15 cellular contexts compared by ENCODE assay signal in genomic region chr15:98592136-98592535, GRCh38. TPM values are rescaled to one million over a fixed set of nuclear protein-coding genes. Genes with fewer than 3 reads are reported as not detected.
DNase-seq lines count a peak whose midpoint lies in the region; ATAC-seq and TF ChIP-seq lines count a peak whose summit lies in the region.
"Had no signal": no experiment of that assay in that cellular context is flagged by ENCODE, and none has a peak within 500 bp of the region (broad histone marks: within the 10 kb centered on the region; RNA-seq: fewer than 3 reads in every experiment).

No MANE protein-coding gene starts in this region.

- no peak for TF ChIP-seq CTCF in right atrium auricular region (IDR thresholded peaks at IDR 0.05)
- TF ChIP-seq CTCF in heart left ventricle (IDR thresholded peaks at IDR 0.05) = no peak
- TF ChIP-seq CTCF in stomach (IDR thresholded peaks at IDR 0.05) = no peak

- H3K4me3 ChIP-seq in right atrium auricular region (no peak overlapping the region), heart left ventricle (no peak overlapping the region), stomach (no peak overlapping the region)
- H3K4me3 ChIP-seq: A549, GM23248 had no signal

- H3K9me3 ChIP-seq in right atrium auricular region = no peaks in the 10 kb centered on the region
- no peaks in the 10 kb centered on the region for H3K9me3 ChIP-seq in heart left ventricle
- H3K9me3 ChIP-seq in stomach = no peaks in the 10 kb centered on the region
- H3K9me3 ChIP-seq: A549 had no signal

- 80 to 87% (median 85%) methylated on average over 11 to 12 of the region's 12 CpGs for WGBS in heart left ventricle, 4 donors
- WGBS in stomach, 5 donors = 58 to 84% (median 74%) methylated on average over 10 to 12 of the region's 12 CpGs

- TF ChIP-seq EP300 in stomach (IDR thresholded peaks at IDR 0.05) = no peak

- H3K4me1 ChIP-seq in right atrium auricular region (no peaks in the 10 kb centered on the region), heart left ventricle (no peaks in the 10 kb centered on the region), stomach (no peaks in the 10 kb centered on the region)

- H3K27ac ChIP-seq in right atrium auricular region = no peak overlapping the region
- H3K27ac ChIP-seq in heart left ventricle = no peak overlapping the region
- H3K27ac ChIP-seq in stomach = no peak overlapping the region
- H3K27ac ChIP-seq: 22Rv1, A549, C4-2B, GM23248 had no signal

- no peaks in the 10 kb centered on the region for H3K36me3 ChIP-seq in right atrium auricular region
- H3K36me3 ChIP-seq in heart left ventricle = no peaks in the 10 kb centered on the region
- no peaks in the 10 kb centered on the region for H3K36me3 ChIP-seq in stomach

- intact Hi-C loops in heart left ventricle (cut with DNase I) (no loop called here), stomach (cut with DNase I; ENCODE audit: low total_unique reads) (no loop called here)

- no peak for TF ChIP-seq POLR2A in heart left ventricle (IDR thresholded peaks at IDR 0.05)
- TF ChIP-seq POLR2A in stomach (IDR thresholded peaks at IDR 0.05) = no peak

- H3K27me3 ChIP-seq in right atrium auricular region (no peaks in the 10 kb centered on the region), heart left ventricle (peaks cover 0 to 92% (median 18%) of the 10 kb centered on the region in 9 donors), stomach (peaks cover 0 to 76% (median 19%) of the 10 kb centered on the region in 3 donors)

- DNase-seq in right atrium auricular region (ENCODE audit: low spot score) (peak; percentile 13), heart left ventricle (no peak), left lobe of liver (ENCODE audit: low spot score) (peak; percentile 14), stomach (peak; percentile 10), occipital lobe (lab: John Stamatoyannopoulos, UW) (no peak)
- DNase-seq: AML-193, DMS153, DMS79, GDM1, GM23248 had no signal

- no peak for ATAC-seq in heart left ventricle
- no peak for ATAC-seq in left lobe of liver
- ATAC-seq in HG03108 (IDR thresholded peaks at IDR 0.05; ENCODE audit: unreplicated experiment) = no peak
- ATAC-seq in HG03342 (IDR thresholded peaks at IDR 0.05; ENCODE audit: unreplicated experiment) = no peak

RNA-seq across cellular contexts. Expression of gene IGF1R, which starts 56.2 kb away (rescaled TPM):
- total RNA-seq in right atrium auricular region (10 to 100 TPM; 32.1 to 64.1 TPM), heart left ventricle (10 to 100 TPM; 26.0 to 93.1 (median 47.5) TPM), left lobe of liver (3.3 TPM), stomach (100 to 1,000 TPM in 1 of 5 donors, 10 to 100 TPM in 4; 40.3 to 131 (median 73.7) TPM), occipital lobe (37.4 TPM)
- polyA plus RNA-seq in heart left ventricle (10 to 100 TPM in 1 of 2 donors, 1 to 10 TPM in 1; 7.4 to 12.5 TPM), stomach (1 to 10 TPM; 2.3 to 4.8 (median 3.0) TPM)

Comparison
In these comparisons a context has a peak if more than half of its experiments do, and no peak if none do; other contexts are left out.
1. DNase-seq: peak in right atrium auricular region (single experiment), left lobe of liver (single experiment) and stomach (single experiment); none in heart left ventricle (0 of 5) and occipital lobe (single experiment).